In genomic region chr1:24743404-24744211, GRCh38 we compare ENCODE assay signal across 1 cellular context.
TF ChIP-seq lines count a peak whose summit lies in the region.

No MANE protein-coding gene starts in this region.

TF ChIP-seq in SK-N-SH, 30 proteins besides CTCF, POLR2A, EP300 and RAD21 (continued from another document):
- TF ChIP-seq IRF3 (IDR thresholded peaks at IDR 0.05; ENCODE audit: low read depth, low read length), result no peak
